In the genomic region with DNA sequence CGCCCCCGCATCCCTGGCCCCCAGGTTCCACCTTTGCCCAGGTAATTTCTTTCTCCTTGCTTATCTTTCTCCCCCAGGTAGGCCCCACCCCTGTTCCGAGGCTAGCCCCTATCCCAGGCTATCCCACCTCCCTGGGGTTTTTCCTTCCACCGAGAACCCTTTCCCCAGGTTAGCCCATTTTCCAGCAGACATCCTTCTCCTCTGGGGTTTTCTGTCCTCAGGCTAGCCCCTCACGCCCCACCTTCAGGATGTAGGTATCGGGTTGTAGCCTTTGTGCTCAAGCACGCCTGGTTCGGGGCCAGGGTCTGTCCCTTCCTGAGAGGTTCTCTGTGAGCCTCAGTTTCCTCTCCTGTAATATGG, we compare ENCODE assay signal across 11 cellular contexts. TPM values are rescaled to one million over a fixed set of nuclear protein-coding genes. Genes with fewer than 3 reads are reported as not detected.
DNase-seq lines count a peak whose midpoint lies in the region; ATAC-seq lines count a peak whose summit lies in the region.
"Had no signal": no experiment of that assay in that cellular context is flagged by ENCODE, and none has a peak within 500 bp of the region (broad histone marks: within the 10 kb centered on the region; RNA-seq: fewer than 3 reads in every experiment).

No MANE protein-coding gene starts in this region.

- H3K4me3 ChIP-seq in iPS DF 6.9 (ENCODE audit: low read length) = peak overlapping the region; percentile 51; the same call in 1 of the 2 replicates
- H3K4me3 ChIP-seq: left lung had no signal

- WGBS in iPS DF 6.9 (ENCODE audit: insufficient coverage, insufficient read length) = no CpG with 5 or more reads among the region's 8 CpGs

- ATAC-seq in activated T-cell treated with anti-CD3 and anti-CD28 coated beads, Interleukin-2, amount 50 U/mL, for 72 hours (replicated peaks in 1 of 2) = no peak
- ATAC-seq in T-helper 17 cell (no peak), GM21360 (IDR thresholded peaks at IDR 0.05; ENCODE audit: unreplicated experiment) (no peak), HG03097 (IDR thresholded peaks at IDR 0.05; ENCODE audit: low FRiP score, unreplicated experiment) (no peak)
- ATAC-seq in stimulated activated naive B cell treated with anti-CD40 and anti-IgM and Interleukin-4, amounts not matched to agents 10 μg/mL and 1 μg/mL and 100 μg/mL, for 72 hours (replicated peaks) = no peak
- ATAC-seq: left lung had no signal

- no peaks in the 10 kb centered on the region for H3K27me3 ChIP-seq in iPS DF 6.9 (ENCODE audit: control insufficient read depth, insufficient read depth, low read length)

- H3K27ac Mint-ChIP-seq in activated T-cell treated with anti-CD3 and anti-CD28 coated beads, Interleukin-2, amount 50 U/mL, for 72 hours = peak overlapping the region; percentile 33
- no peak overlapping the region for H3K27ac Mint-ChIP-seq in T-helper 17 cell
- H3K27ac Mint-ChIP-seq in stimulated activated naive B cell treated with anti-CD40 and anti-IgM and Interleukin-4, amounts not matched to agents 10 μg/mL and 1 μg/mL and 100 μg/mL, for 72 hours = peak overlapping the region; percentile 69

- no peak for DNase-seq in activated T-cell treated with anti-CD3 and anti-CD28 coated beads, Interleukin-2, amount 50 U/mL, for 72 hours
- DNase-seq in activated T-cell treated with anti-CD3 and anti-CD28 coated beads for 4 hours (no peak), T-helper 17 cell (no peak), iPS DF 6.9 (ENCODE audit: low read depth, low spot score) (no peak), NCI-H446 (lab: John Stamatoyannopoulos, UW) (no peak)
- DNase-seq in stimulated activated naive B cell treated with anti-CD40 and anti-IgM and Interleukin-4, amounts not matched to agents 10 μg/mL and 1 μg/mL and 100 μg/mL, for 72 hours = no peak
- DNase-seq: left lung had no signal

- peaks cover 2% of the 10 kb centered on the region; the same call in 1 of the 2 replicates for H3K4me1 ChIP-seq in iPS DF 6.9 (ENCODE audit: control insufficient read depth, insufficient read depth, low read length)
- H3K4me1 ChIP-seq: parathyroid adenoma had no signal

- peaks cover 42% of the 10 kb centered on the region for H3K4me1 Mint-ChIP-seq in activated T-cell treated with anti-CD3 and anti-CD28 coated beads, Interleukin-2, amount 50 U/mL, for 72 hours (ENCODE audit: low read depth)
- H3K4me1 Mint-ChIP-seq in T-helper 17 cell = peaks cover 18% of the 10 kb centered on the region
- peaks cover 5 to 11% of the 10 kb centered on the region in 2 donors for H3K4me1 Mint-ChIP-seq in stimulated activated naive B cell treated with anti-CD40 and anti-IgM and Interleukin-4, amounts not matched to agents 10 μg/mL and 1 μg/mL and 100 μg/mL, for 72 hours

- no peak overlapping the region for H3K27ac ChIP-seq in iPS DF 6.9 (ENCODE audit: low read length)
- H3K27ac ChIP-seq: C4-2B, left lung, parathyroid adenoma had no signal

- H3K36me3 Mint-ChIP-seq in activated T-cell treated with anti-CD3 and anti-CD28 coated beads, Interleukin-2, amount 50 U/mL, for 72 hours (ENCODE audit: insufficient read depth in 2 of 2) = peaks cover 0 to 2% of the 10 kb centered on the region in 2 donors
- H3K36me3 Mint-ChIP-seq in T-helper 17 cell (ENCODE audit: low read depth) = no peaks in the 10 kb centered on the region
- peaks cover 1 to 4% of the 10 kb centered on the region in 2 donors for H3K36me3 Mint-ChIP-seq in stimulated activated naive B cell treated with anti-CD40 and anti-IgM and Interleukin-4, amounts not matched to agents 10 μg/mL and 1 μg/mL and 100 μg/mL, for 72 hours

- peak overlapping the region; percentile 74 to 86 for H3K4me3 Mint-ChIP-seq in activated T-cell treated with anti-CD3 and anti-CD28 coated beads, Interleukin-2, amount 50 U/mL, for 72 hours
- peak overlapping the region; percentile 69 for H3K4me3 Mint-ChIP-seq in T-helper 17 cell
- peak overlapping the region; percentile 72 to 82 for H3K4me3 Mint-ChIP-seq in stimulated activated naive B cell treated with anti-CD40 and anti-IgM and Interleukin-4, amounts not matched to agents 10 μg/mL and 1 μg/mL and 100 μg/mL, for 72 hours

- H3K9me3 ChIP-seq in T-helper 17 cell (ENCODE audit: control insufficient read depth, low read length, poor library complexity, severe bottlenecking) (no peaks in the 10 kb centered on the region), iPS DF 6.9 (ENCODE audit: control insufficient read depth, insufficient read depth, low read length) (no peaks in the 10 kb centered on the region)
- H3K9me3 ChIP-seq: left lung had no signal

- peaks cover 10% of the 10 kb centered on the region for H3K36me3 ChIP-seq in iPS DF 6.9 (ENCODE audit: control insufficient read depth, insufficient read depth, low read length)
- H3K36me3 ChIP-seq: left lung had no signal

- no peaks in the 10 kb centered on the region for H3K9me3 Mint-ChIP-seq in activated T-cell treated with anti-CD3 and anti-CD28 coated beads, Interleukin-2, amount 50 U/mL, for 72 hours
- no peaks in the 10 kb centered on the region for H3K9me3 Mint-ChIP-seq in stimulated activated naive B cell treated with anti-CD40 and anti-IgM and Interleukin-4, amounts not matched to agents 10 μg/mL and 1 μg/mL and 100 μg/mL, for 72 hours

- no peaks in the 10 kb centered on the region for H3K27me3 Mint-ChIP-seq in activated T-cell treated with anti-CD3 and anti-CD28 coated beads, Interleukin-2, amount 50 U/mL, for 72 hours (ENCODE audit: low read depth)
- no peaks in the 10 kb centered on the region for H3K27me3 Mint-ChIP-seq in T-helper 17 cell
- peaks cover 28 to 29% of the 10 kb centered on the region in 2 donors for H3K27me3 Mint-ChIP-seq in stimulated activated naive B cell treated with anti-CD40 and anti-IgM and Interleukin-4, amounts not matched to agents 10 μg/mL and 1 μg/mL and 100 μg/mL, for 72 hours

RNA-seq across cellular contexts. Expression of a gene that starts 0.8 kb away (rescaled TPM):
- 10 to 100 TPM; 17.1 to 22.8 TPM for total RNA-seq in activated T-cell treated with anti-CD3 and anti-CD28 coated beads, Interleukin-2, amount 50 U/mL, for 72 hours
- total RNA-seq in T-helper 17 cell = 1 to 10 TPM; 1.5 to 2.9 TPM

RNA-seq across cellular contexts. Expression of a gene that starts 3.0 kb away (rescaled TPM):
- total RNA-seq in activated T-cell treated with anti-CD3 and anti-CD28 coated beads, Interleukin-2, amount 50 U/mL, for 72 hours = 10 to 100 TPM; 19.8 to 29.1 TPM
- total RNA-seq in T-helper 17 cell = 1 to 10 TPM; 5.2 to 7.9 TPM

RNA-seq across cellular contexts. Expression of a gene that starts 26.2 kb away (rescaled TPM):
- total RNA-seq in activated T-cell treated with anti-CD3 and anti-CD28 coated beads, Interleukin-2, amount 50 U/mL, for 72 hours = not detected
- not detected for total RNA-seq in T-helper 17 cell
- total RNA-seq: left lung had no signal

RNA-seq across cellular contexts. Expression of a gene that starts 33.4 kb away (rescaled TPM):
- 10 to 100 TPM in 1 of 2 donors, 1 to 10 TPM in 1; 8.3 to 10.0 TPM for total RNA-seq in activated T-cell treated with anti-CD3 and anti-CD28 coated beads, Interleukin-2, amount 50 U/mL, for 72 hours
- total RNA-seq in T-helper 17 cell = 1 to 10 TPM; 1.9 to 3.3 TPM

RNA-seq across cellular contexts. Expression of a gene that starts 38.1 kb away (rescaled TPM):
- 10 to 100 TPM in 1 of 2 donors, 1 to 10 TPM in 1; 9.7 to 10.3 TPM for total RNA-seq in activated T-cell treated with anti-CD3 and anti-CD28 coated beads, Interleukin-2, amount 50 U/mL, for 72 hours
- 10 to 100 TPM; 13.0 to 15.1 TPM for total RNA-seq in T-helper 17 cell

Comparison
In these comparisons a context has a peak if more than half of its experiments do, and no peak if none do; other contexts are left out.
1. RNA of a gene that starts 0.8 kb away (total RNA-seq): 17.1 to 22.8 TPM in activated T-cell treated with anti-CD3 and anti-CD28 coated beads, Interleukin-2, amount 50 U/mL, for 72 hours; 1.5 to 2.9 TPM in T-helper 17 cell; every median in the first group is over 4 times any median in the second.
2. Peak in every context shown above with its lines, with median percentiles within 50 percentile points of each other: H3K4me3 Mint-ChIP-seq.